Comparison of ENCODE assay signal across 8 cellular contexts in genomic region chr11:8604078-8604723, GRCh38. TPM values are rescaled to one million over a fixed set of nuclear protein-coding genes. Genes with fewer than 3 reads are reported as not detected.
DNase-seq lines count a peak whose midpoint lies in the region; ATAC-seq, FAIRE-seq and TF ChIP-seq lines count a peak whose summit lies in the region.

No MANE protein-coding gene starts in this region.

- FAIRE-seq in D721Med (lab: Jason Lieb, UNC) = no peak
- FAIRE-seq in RCC 7860 (lab: Jason Lieb, UNC) = peak; percentile 86

- TF ChIP-seq CTCF in D721Med (IDR thresholded peaks at IDR 0.05; ENCODE audit: insufficient read depth, missing control alignments) (peak; percentile 66), brain microvascular endothelial cell (IDR thresholded peaks at IDR 0.05; ENCODE audit: low read depth, low read length, missing control alignments) (peak; percentile 91), liver (IDR thresholded peaks at IDR 0.05; ENCODE audit: low read depth, low read length, missing input control) (peak; percentile 35), stomach (IDR thresholded peaks at IDR 0.05) (peak in 4 of 7 experiments; percentile 45 to 59 (median 54))

- intact Hi-C loops in stomach (cut with DNase I; ENCODE audit: low total_unique reads) = no loop called here

- peak; percentile 38 for DNase-seq in D721Med (ENCODE audit: insufficient read length, low spot score)
- peak; percentile 39 for DNase-seq in GM19240 (ENCODE audit: insufficient read length, low spot score)
- peak; percentile 95 for DNase-seq in RCC 7860 (ENCODE audit: low spot score)
- DNase-seq in brain microvascular endothelial cell = peak; percentile 100
- DNase-seq in stomach = peak; percentile 58
- no peak for DNase-seq in NCI-H1105 treated with DMSO at 0.1 percent for 48 hours (lab: John Stamatoyannopoulos, UW)

- in situ Hi-C loops in brain microvascular endothelial cell (cut with HindIII; ENCODE audit: low pct_ligation_motif_present, low sequenced_read_pairs) = no loop called here

- no peaks in the 10 kb centered on the region for H3K9me3 ChIP-seq in liver (ENCODE audit: control insufficient read depth in 4 of 4, low read length in 3 of 4)
- no peaks in the 10 kb centered on the region for H3K9me3 ChIP-seq in stomach

- H3K4me3 ChIP-seq in brain microvascular endothelial cell (ENCODE audit: low read depth, low read length) = no peak overlapping the region
- H3K4me3 ChIP-seq in liver (ENCODE audit: low read depth in 1 of 3, low read length in 3 of 3) = no peak overlapping the region
- H3K4me3 ChIP-seq in stomach = no peak overlapping the region

- peak in 1 of 2 donors; percentile 46 for TF ChIP-seq RAD21 in liver (IDR thresholded peaks at IDR 0.05)

- H3K27me3 ChIP-seq in brain microvascular endothelial cell (replicated peaks) = no peaks in the 10 kb centered on the region
- H3K27me3 ChIP-seq in liver (ENCODE audit: control insufficient read depth in 4 of 4, insufficient read depth in 4 of 4, low read length in 3 of 4) = no peaks in the 10 kb centered on the region
- H3K27me3 ChIP-seq in stomach = no peaks in the 10 kb centered on the region

- peak overlapping the region; percentile 71 for H3K27ac ChIP-seq in brain microvascular endothelial cell
- no peak overlapping the region for H3K27ac ChIP-seq in liver (ENCODE audit: low read depth in 1 of 2, low read length in 2 of 2)
- peak overlapping the region in 4 of 5 donors; percentile 42 to 82 (median 58) for H3K27ac ChIP-seq in stomach

- 28% methylated on average over 9 of the region's 9 CpGs for WGBS in liver
- 16 to 23% (median 20%) methylated on average over 9 of the region's 9 CpGs for WGBS in stomach, 5 donors

- TF ChIP-seq POLR2A in stomach (IDR thresholded peaks at IDR 0.05) = no peak

- H3K4me1 ChIP-seq in liver (ENCODE audit: control insufficient read depth in 4 of 4, insufficient read depth in 4 of 4, low read length in 3 of 4) (no peaks in the 10 kb centered on the region), stomach (peaks cover 0 to 16% (median 6%) of the 10 kb centered on the region in 4 donors)

- H3K36me3 ChIP-seq in brain microvascular endothelial cell (replicated peaks) (no peaks in the 10 kb centered on the region), liver (ENCODE audit: control insufficient read depth in 4 of 4, insufficient read depth in 3 of 4, low read depth in 1 of 4, low read length in 3 of 4) (no peaks in the 10 kb centered on the region), stomach (no peaks in the 10 kb centered on the region)

- ATAC-seq in HG03432 (IDR thresholded peaks at IDR 0.05; ENCODE audit: unreplicated experiment) = peak; percentile 72

- H3K9ac ChIP-seq in liver (ENCODE audit: low read depth in 1 of 2, low read length in 2 of 2) = no peak overlapping the region

- no peak for TF ChIP-seq EP300 in stomach (IDR thresholded peaks at IDR 0.05)

TF ChIP-seq in liver, 16 proteins besides CTCF, POLR2A, EP300 and RAD21:
- TF ChIP-seq HNF4A (conservative IDR thresholded peaks at IDR 0.05) (peak in 1 of 2 donors; percentile 36), FOXA1 (IDR thresholded peaks at IDR 0.05) (no peak)

RNA-seq across cellular contexts. Expression of gene STK33, which starts 10.2 kb away (rescaled TPM):
- 1 to 10 TPM in 1 of 2 donors, under 1 TPM in 1; 0.67 to 1.1 TPM for total RNA-seq in liver
- polyA plus RNA-seq in liver = under 1 TPM; 0.09 to 0.36 TPM
- total RNA-seq in stomach = 10 to 100 TPM in 4 of 5 donors, not detected in 1; 10.9 to 21.3 (median 15.3) TPM
- 1 to 10 TPM; 3.1 to 7.2 (median 4.7) TPM for polyA plus RNA-seq in stomach

Comparison
In these comparisons a context has a peak if more than half of its experiments do, and no peak if none do; other contexts are left out.
1. CTCF ChIP-seq: peak in every context shown above with its lines; median percentile 91 in brain microvascular endothelial cell; 66 in D721Med; 54 in stomach; 35 in liver.
2. H3K27ac ChIP-seq: peak in brain microvascular endothelial cell (single experiment) and stomach (4 of 5); none in liver (0 of 2).